Comparison of ENCODE assay signal across 22 cellular contexts in the genomic region with DNA sequence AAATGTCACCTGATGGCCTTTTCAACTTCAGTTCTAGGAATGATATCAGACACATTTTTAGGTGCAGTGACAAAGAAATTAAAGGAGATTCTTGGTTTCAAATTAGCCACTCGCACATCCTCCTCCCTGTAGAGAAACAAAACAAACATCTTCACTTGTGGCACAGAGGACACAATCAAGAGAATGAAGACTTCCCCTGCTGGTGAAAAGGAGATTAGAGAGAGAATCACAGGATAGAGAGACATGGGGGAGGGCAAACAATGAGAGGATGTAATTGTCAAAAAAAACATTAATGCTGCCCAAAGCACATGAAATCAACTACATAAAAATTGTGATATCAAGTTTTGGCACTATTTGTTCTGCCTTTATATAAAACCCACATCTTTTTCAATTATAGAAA. TPM values are rescaled to one million over a fixed set of nuclear protein-coding genes. Genes with fewer than 3 reads are reported as not detected.
A peak's percentile ranks its signal among the peaks of the same experiment; 100 is the strongest.
DNase-seq lines count a peak whose midpoint lies in the region; ATAC-seq and TF ChIP-seq lines count a peak whose summit lies in the region.
"Had no signal": no experiment of that assay in that cellular context is flagged by ENCODE, and none has a peak within 500 bp of the region (broad histone marks: within the 10 kb centered on the region; RNA-seq: fewer than 3 reads in every experiment).

No MANE protein-coding gene starts in this region.

- no peaks in the 10 kb centered on the region for H3K36me3 ChIP-seq in SK-N-SH (replicated peaks in 1 of 2; ENCODE audit: control insufficient read depth in 1 of 2, insufficient read depth in 2 of 2, low read length in 1 of 2)

- CTCF ChIA-PET in SK-N-SH (lab: Yijun Ruan, JAX) = interaction anchor here (0.9 to 2.4 kb wide), 6 partner anchors 11 to 98 kb away, joined by 3 to 20 read pairs (median 8); a partner anchor contains a TSS

- no peaks in the 10 kb centered on the region for H3K9me2 ChIP-seq in SK-N-SH

- H3K9ac ChIP-seq in SK-N-SH = no peak overlapping the region

- H3K36me3 Mint-ChIP-seq in activated T-cell treated with anti-CD3 and anti-CD28 coated beads, Interleukin-2, amount 50 U/mL, for 72 hours (ENCODE audit: insufficient read depth in 2 of 2) = no peaks in the 10 kb centered on the region
- H3K36me3 Mint-ChIP-seq in activated T-cell treated with anti-CD3 and anti-CD28 coated beads, Interleukin-2, amount 50 U/mL, for 4 hours (ENCODE audit: insufficient read depth) = no peaks in the 10 kb centered on the region
- no peaks in the 10 kb centered on the region for H3K36me3 Mint-ChIP-seq in endothelial cell (ENCODE audit: low read depth, unreplicated experiment)
- H3K36me3 Mint-ChIP-seq in stimulated activated effector memory CD8-positive, alpha-beta T cell treated with anti-CD3 and anti-CD28 coated beads, Interleukin-12 subunit alpha, Interleukin-12 subunit beta, amount 100 ng/mL, for 72 hours = no peaks in the 10 kb centered on the region
- H3K36me3 Mint-ChIP-seq: immature natural killer cell had no signal

- H3K4me1 Mint-ChIP-seq in activated T-cell treated with anti-CD3 and anti-CD28 coated beads, Interleukin-2, amount 50 U/mL, for 72 hours (ENCODE audit: low read depth) = no peaks in the 10 kb centered on the region
- no peaks in the 10 kb centered on the region for H3K4me1 Mint-ChIP-seq in activated T-cell treated with anti-CD3 and anti-CD28 coated beads, Interleukin-2, amount 50 U/mL, for 4 hours (ENCODE audit: low read depth)
- peaks cover 46% of the 10 kb centered on the region for H3K4me1 Mint-ChIP-seq in endothelial cell (ENCODE audit: unreplicated experiment)
- H3K4me1 Mint-ChIP-seq in stimulated activated effector memory CD8-positive, alpha-beta T cell treated with anti-CD3 and anti-CD28 coated beads, Interleukin-12 subunit alpha, Interleukin-12 subunit beta, amount 100 ng/mL, for 72 hours = peaks cover 17% of the 10 kb centered on the region
- H3K4me1 Mint-ChIP-seq: immature natural killer cell had no signal

- no peak for TF ChIP-seq EP300 in SK-N-SH (IDR thresholded peaks at IDR 0.05; ENCODE audit: borderline replicate concordance in 1 of 2, low read depth in 1 of 2, low read length in 1 of 2)

- WGBS in SK-N-SH (ENCODE audit: low lambda C conversion rate) = 31% methylated on average over 1 of the region's 1 CpG

- H3K4me3 ChIP-seq in SK-N-SH (ENCODE audit: low read depth in 2 of 2, low read length in 1 of 2) = no peak overlapping the region
- H3K4me3 ChIP-seq: heart left ventricle, skin epidermis had no signal

- H2AFZ ChIP-seq in SK-N-SH (ENCODE audit: low read depth) = no peak overlapping the region

- H3K4me1 ChIP-seq in SK-N-SH (ENCODE audit: control insufficient read depth in 1 of 2, insufficient read depth in 2 of 2, low read depth in 1 of 2, low read length in 1 of 2) = peaks cover 0 to 7% of the 10 kb centered on the region in 2 experiments; a peak in 2 of 4 replicates

- peaks cover 7% of the 10 kb centered on the region; the same call in 1 of the 2 replicates for H3K27me3 ChIP-seq in SK-N-SH (ENCODE audit: insufficient read depth)

- no peak for ATAC-seq in activated T-cell treated with anti-CD3 and anti-CD28 coated beads, Interleukin-2, amount 50 U/mL, for 72 hours (replicated peaks in 1 of 2)
- ATAC-seq in activated T-cell treated with anti-CD3 and anti-CD28 coated beads, Interleukin-2, amount 50 U/mL, for 4 hours = no peak
- ATAC-seq in stimulated activated effector memory CD8-positive, alpha-beta T cell treated with anti-CD3 and anti-CD28 coated beads, Interleukin-12 subunit alpha, Interleukin-12 subunit beta, amount 100 ng/mL, for 72 hours = no peak
- ATAC-seq: heart left ventricle, Right ventricle myocardium inferior had no signal

- H3K9me3 ChIP-seq in SK-N-SH = no peaks in the 10 kb centered on the region
- H3K9me3 ChIP-seq: heart left ventricle had no signal

- POLR2A ChIA-PET in SK-N-SH (lab: Yijun Ruan, JAX) = no interaction called here

- H3K4me2 ChIP-seq in SK-N-SH = no peak overlapping the region

- H3K27ac ChIP-seq in SK-N-SH (ENCODE audit: low read depth in 2 of 2, low read length in 1 of 2) (no peak overlapping the region), caudate nucleus (ENCODE audit: low read depth, low read length) (no peak overlapping the region)
- H3K27ac ChIP-seq: heart left ventricle, HL-60, skin epidermis had no signal

- no peaks in the 10 kb centered on the region for H3K79me2 ChIP-seq in SK-N-SH (ENCODE audit: insufficient read depth)

- TF ChIP-seq CTCF in SK-N-SH (IDR thresholded peaks at IDR 0.05) (peak; percentile 20; the same call in 1 of the 2 replicates), endothelial cell (IDR thresholded peaks at IDR 0.05; ENCODE audit: unreplicated experiment) (peak; percentile 14)

- H3K4me3 Mint-ChIP-seq in activated T-cell treated with anti-CD3 and anti-CD28 coated beads, Interleukin-2, amount 50 U/mL, for 72 hours = no peak overlapping the region
- no peak overlapping the region for H3K4me3 Mint-ChIP-seq in activated T-cell treated with anti-CD3 and anti-CD28 coated beads, Interleukin-2, amount 50 U/mL, for 4 hours
- H3K4me3 Mint-ChIP-seq in endothelial cell (ENCODE audit: unreplicated experiment) = peak overlapping the region; percentile 47
- peak overlapping the region; percentile 40 for H3K4me3 Mint-ChIP-seq in stimulated activated effector memory CD8-positive, alpha-beta T cell treated with anti-CD3 and anti-CD28 coated beads, Interleukin-12 subunit alpha, Interleukin-12 subunit beta, amount 100 ng/mL, for 72 hours
- H3K4me3 Mint-ChIP-seq: immature natural killer cell; T-helper 1 cell treated with Interleukin-12 subunit alpha and Interleukin-12 subunit beta and Interleukin-4 antibody, amounts not matched to agents 30 μg/mL and 1 μg/mL, for 36 hours had no signal

- H3F3A ChIP-seq in SK-N-SH (replicated peaks; ENCODE audit: insufficient read depth) = no peaks in the 10 kb centered on the region

- H3K9me3 Mint-ChIP-seq in activated T-cell treated with anti-CD3 and anti-CD28 coated beads, Interleukin-2, amount 50 U/mL, for 72 hours = no peaks in the 10 kb centered on the region
- H3K9me3 Mint-ChIP-seq in activated T-cell treated with anti-CD3 and anti-CD28 coated beads, Interleukin-2, amount 50 U/mL, for 4 hours = no peaks in the 10 kb centered on the region
- no peaks in the 10 kb centered on the region for H3K9me3 Mint-ChIP-seq in endothelial cell (ENCODE audit: unreplicated experiment)
- no peaks in the 10 kb centered on the region for H3K9me3 Mint-ChIP-seq in stimulated activated effector memory CD8-positive, alpha-beta T cell treated with anti-CD3 and anti-CD28 coated beads, Interleukin-12 subunit alpha, Interleukin-12 subunit beta, amount 100 ng/mL, for 72 hours
- H3K9me3 Mint-ChIP-seq: T-helper 1 cell treated with Interleukin-12 subunit alpha and Interleukin-12 subunit beta and Interleukin-4 antibody, amounts not matched to agents 30 μg/mL and 1 μg/mL, for 36 hours had no signal

- H3K27ac Mint-ChIP-seq in activated T-cell treated with anti-CD3 and anti-CD28 coated beads, Interleukin-2, amount 50 U/mL, for 72 hours = peak overlapping the region; percentile 69
- peak overlapping the region; percentile 91 for H3K27ac Mint-ChIP-seq in endothelial cell (ENCODE audit: unreplicated experiment)
- H3K27ac Mint-ChIP-seq in stimulated activated effector memory CD8-positive, alpha-beta T cell treated with anti-CD3 and anti-CD28 coated beads, Interleukin-12 subunit alpha, Interleukin-12 subunit beta, amount 100 ng/mL, for 72 hours = peak overlapping the region; percentile 53
- H3K27ac Mint-ChIP-seq: T-helper 1 cell treated with Interleukin-12 subunit alpha and Interleukin-12 subunit beta and Interleukin-4 antibody, amounts not matched to agents 30 μg/mL and 1 μg/mL, for 36 hours had no signal

- H3K27me3 Mint-ChIP-seq in activated T-cell treated with anti-CD3 and anti-CD28 coated beads, Interleukin-2, amount 50 U/mL, for 72 hours (ENCODE audit: low read depth) = peaks cover 62% of the 10 kb centered on the region
- peaks cover 10% of the 10 kb centered on the region for H3K27me3 Mint-ChIP-seq in activated T-cell treated with anti-CD3 and anti-CD28 coated beads, Interleukin-2, amount 50 U/mL, for 4 hours (ENCODE audit: low read depth)
- H3K27me3 Mint-ChIP-seq in endothelial cell (ENCODE audit: unreplicated experiment) = peaks cover 6% of the 10 kb centered on the region

- H4K20me1 ChIP-seq in SK-N-SH (ENCODE audit: insufficient read depth) = no peaks in the 10 kb centered on the region

- DNase-seq in activated T-cell treated with anti-CD3 and anti-CD28 coated beads, Interleukin-2, amount 50 U/mL, for 72 hours = no peak
- DNase-seq in activated T-cell treated with anti-CD3 and anti-CD28 coated beads, Interleukin-2, amount 50 U/mL, for 4 hours = no peak
- DNase-seq in SK-N-SH = no peak
- no peak for DNase-seq in endothelial cell (ENCODE audit: low spot score)
- DNase-seq in stimulated activated effector memory CD8-positive, alpha-beta T cell treated with anti-CD3 and anti-CD28 coated beads, Interleukin-12 subunit alpha, Interleukin-12 subunit beta, amount 100 ng/mL, for 72 hours (ENCODE audit: low spot score in 2 of 2) = no peak
- DNase-seq in cerebellar cortex (ENCODE audit: low spot score) = no peak
- DNase-seq in caudate nucleus (lab: John Stamatoyannopoulos, UW) = no peak
- DNase-seq in NCI-H1436 treated with DMSO at 0.1 percent for 48 hours (lab: John Stamatoyannopoulos, UW) = no peak
- DNase-seq: ACHN; activated CD4-positive, alpha-beta T cell treated with anti-CD3 and anti-CD28 coated beads for 1 hour; activated gamma-delta T cell treated with Interleukin-2 at 50 U/mL for 16 hours; amygdala; heart left ventricle; immature natural killer cell; NCI-H1436; NCI-H226; posterior cingulate gyrus; stimulated activated CD4-positive, alpha-beta T cell treated with anti-CD3 and anti-CD28 coated beads, Interleukin-4, amount 100 ng/mL, for 24 hours had no signal

- no peak for TF ChIP-seq RAD21 in SK-N-SH (IDR thresholded peaks at IDR 0.05; ENCODE audit: low read length)

TF ChIP-seq in SK-N-SH, 30 proteins besides CTCF, POLR2A, EP300 and RAD21 (continues in another document):
- TF ChIP-seq TEAD4 (IDR thresholded peaks at IDR 0.05; ENCODE audit: borderline replicate concordance, insufficient read depth) = no peak
- no peak for TF ChIP-seq ELF1 (IDR thresholded peaks at IDR 0.05)
- TF ChIP-seq RCOR1 (IDR thresholded peaks at IDR 0.05; ENCODE audit: low read length) = no peak
- TF ChIP-seq FOXJ3 (CRISPR knock-in tag; IDR thresholded peaks at IDR 0.05) = no peak
- TF ChIP-seq GABPA (IDR thresholded peaks at IDR 0.05; ENCODE audit: low read depth) = no peak
- TF ChIP-seq GATA2 (CRISPR knock-in tag; IDR thresholded peaks at IDR 0.05) = no peak
- no peak for TF ChIP-seq JUND (IDR thresholded peaks at IDR 0.05)
- no peak for TF ChIP-seq YY1 (IDR thresholded peaks at IDR 0.05; ENCODE audit: low read depth)

RNA-seq across cellular contexts. Expression of a gene that starts 34.5 kb away (rescaled TPM):
- total RNA-seq in activated T-cell treated with anti-CD3 and anti-CD28 coated beads, Interleukin-2, amount 50 U/mL, for 72 hours = under 1 TPM; 0.16 to 0.53 TPM
- under 1 TPM in 1 of 3 donors, not detected in 2; 0.14 TPM for total RNA-seq in activated T-cell treated with anti-CD3 and anti-CD28 coated beads, Interleukin-2, amount 50 U/mL, for 4 hours
- not detected in 2 replicates for polyA plus RNA-seq in SK-N-SH (2012; rRNA removed)
- polyA plus RNA-seq in SK-N-SH (2012; cell fraction: cytosol; rRNA removed) = 0.01 TPM in 1 of 2 replicates, not detected in the other
- polyA plus RNA-seq in SK-N-SH (2012; cell fraction: nucleus; rRNA removed) = not detected in 2 replicates
- not detected for total RNA-seq in endothelial cell (ENCODE audit: unreplicated experiment)
- polyA plus RNA-seq: immature natural killer cell had no signal

Comparison
In these comparisons a context has a peak if more than half of its experiments do, and no peak if none do; other contexts are left out.
1. H3K4me3 Mint-ChIP-seq: peak in endothelial cell (single experiment) and stimulated activated effector memory CD8-positive, alpha-beta T cell treated with anti-CD3 and anti-CD28 coated beads, Interleukin-12 subunit alpha, Interleukin-12 subunit beta, amount 100 ng/mL, for 72 hours (single experiment); none in activated T-cell treated with anti-CD3 and anti-CD28 coated beads, Interleukin-2, amount 50 U/mL, for 72 hours (0 of 2) and activated T-cell treated with anti-CD3 and anti-CD28 coated beads, Interleukin-2, amount 50 U/mL, for 4 hours (single experiment).
2. Peak in every context shown above with its lines, with median percentiles within 50 percentile points of each other: H3K27ac Mint-ChIP-seq.